Comparison of ENCODE assay signal across 17 cellular contexts in the genomic region with DNA sequence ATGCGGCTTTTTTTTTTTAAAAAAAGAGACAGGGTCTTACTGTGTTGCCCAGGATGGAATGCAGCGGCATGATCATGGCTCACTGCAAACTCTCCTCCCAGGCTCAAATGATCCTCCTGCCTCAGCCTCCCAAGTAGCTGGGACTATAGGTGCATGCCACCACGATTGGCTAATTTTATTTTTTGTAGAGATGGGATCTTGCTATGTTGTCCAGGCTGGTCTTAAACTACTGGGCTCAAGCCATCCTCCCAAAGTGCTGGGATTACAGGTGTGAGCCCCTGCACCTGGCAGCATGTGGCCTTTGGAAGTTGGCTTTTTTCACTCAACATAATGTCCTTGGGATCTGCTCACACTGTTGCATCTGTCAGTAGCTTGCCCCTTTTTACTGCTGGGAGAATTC.
DNase-seq lines count a peak whose midpoint lies in the region; ATAC-seq and TF ChIP-seq lines count a peak whose summit lies in the region.
"Had no signal": no experiment of that assay in that cellular context is flagged by ENCODE, and none has a peak within 500 bp of the region (broad histone marks: within the 10 kb centered on the region; RNA-seq: fewer than 3 reads in every experiment).

No MANE protein-coding gene starts in this region.

- H3K27ac Mint-ChIP-seq in CD14-positive monocyte (no peak overlapping the region), WTC11 (no peak overlapping the region), memory B cell (peak overlapping the region; percentile 48)
- H3K27ac Mint-ChIP-seq: B cell had no signal

- H3K4me1 ChIP-seq in Karpas-422 (ENCODE audit: low read length) (no peaks in the 10 kb centered on the region), esophagus squamous epithelium (peaks cover 10 to 16% (median 13%) of the 10 kb centered on the region in 3 donors)

- peaks cover 5% of the 10 kb centered on the region; the same call in 1 of the 2 replicates for H4K20me1 ChIP-seq in Karpas-422 (ENCODE audit: insufficient read depth, low read depth, low read length)

- no peak overlapping the region for H3K9ac ChIP-seq in Karpas-422 (ENCODE audit: low read length)
- H3K9ac ChIP-seq: BLaER1 treated with 17β-estradiol and CSF1 and Interleukin-3, amounts not matched to agents 10 nM and 100 nM had no signal

- 89 to 97% methylated on average over 3 of the region's 3 CpGs for WGBS in esophagus squamous epithelium, 2 donors

- intact Hi-C loops in CD14-positive monocyte (cut with micrococcal nuclease), result no loop called here
- intact Hi-C loops in esophagus squamous epithelium (cut with DNase I), result no loop called here

- CTCF ChIA-PET in WTC11 (lab: Charles Lee), result interaction anchor here (0.9 kb wide), 1 partner anchor 44 kb away, joined by 3 read pairs; no protein-coding TSS in a partner anchor

- ATAC-seq in WTC11 (no peak), memory B cell (ENCODE audit: low read depth) (no peak), HG03460 (IDR thresholded peaks at IDR 0.05; ENCODE audit: unreplicated experiment) (no peak)

- H2AFZ ChIP-seq in Karpas-422 (ENCODE audit: low read length), result no peak overlapping the region

- TF ChIP-seq CTCF in CD14-positive monocyte (IDR thresholded peaks at IDR 0.05) (no peak), WTC11 (IDR thresholded peaks at IDR 0.05) (no peak), esophagus squamous epithelium (IDR thresholded peaks at IDR 0.05) (no peak)

- H3K27me3 Mint-ChIP-seq in CD14-positive monocyte (ENCODE audit: low read depth in 3 of 3), result peaks cover 0 to 3% (median 0%) of the 10 kb centered on the region in 3 donors
- H3K27me3 Mint-ChIP-seq in WTC11 (ENCODE audit: low read depth), result no peaks in the 10 kb centered on the region
- H3K27me3 Mint-ChIP-seq in memory B cell, result no peaks in the 10 kb centered on the region
- H3K27me3 Mint-ChIP-seq: B cell; CD4-positive, CD25-positive, alpha-beta regulatory T cell had no signal

- no peaks in the 10 kb centered on the region for H3K79me2 ChIP-seq in Karpas-422 (ENCODE audit: low read length)

- H3K9me3 ChIP-seq in Karpas-422 (ENCODE audit: low read length) (no peaks in the 10 kb centered on the region), esophagus squamous epithelium (no peaks in the 10 kb centered on the region)

- H3K27ac ChIP-seq in Karpas-422 (ENCODE audit: low read length) (no peak overlapping the region), esophagus squamous epithelium (no peak overlapping the region)
- H3K27ac ChIP-seq: BLaER1 treated with 17β-estradiol and CSF1 and Interleukin-3, amounts not matched to agents 10 nM and 100 nM had no signal

- H3K4me3 Mint-ChIP-seq in CD14-positive monocyte (no peak overlapping the region), WTC11 (no peak overlapping the region), memory B cell (no peak overlapping the region)
- H3K4me3 Mint-ChIP-seq: B cell; CD4-positive, CD25-positive, alpha-beta regulatory T cell; CD8-positive, alpha-beta memory T cell; H9 had no signal

- no peaks in the 10 kb centered on the region for H3K9me2 ChIP-seq in Karpas-422 (replicated peaks; ENCODE audit: insufficient read depth, low read length)

- no peak overlapping the region for H3K4me2 ChIP-seq in Karpas-422 (ENCODE audit: low read depth, low read length, poor library complexity, severe bottlenecking)
- H3K4me2 ChIP-seq: BLaER1 treated with 17β-estradiol and CSF1 and Interleukin-3, amounts not matched to agents 10 nM and 100 nM had no signal

- DNase-seq in CD14-positive monocyte (ENCODE audit: low spot score) (peak; percentile 2), Karpas-422 (peak; percentile 2), WTC11 (ENCODE audit: low spot score) (no peak), memory B cell (ENCODE audit: low spot score in 2 of 2) (no peak), DMS53 (lab: John Stamatoyannopoulos, UW) (no peak), esophagus squamous epithelium (lab: John Stamatoyannopoulos, UW) (no peak)
- DNase-seq: CD4-positive, CD25-positive, alpha-beta regulatory T cell; CD8-positive, alpha-beta memory T cell; COR-L47; DMS 273 treated with DMSO at 0.1 percent for 48 hours; DMS79; GDM1; GOT3; H9 had no signal

- peaks cover 21% of the 10 kb centered on the region for H3K4me1 Mint-ChIP-seq in CD14-positive monocyte
- H3K4me1 Mint-ChIP-seq in WTC11, result peaks cover 30% of the 10 kb centered on the region
- peaks cover 25% of the 10 kb centered on the region for H3K4me1 Mint-ChIP-seq in memory B cell

- H3K4me3 ChIP-seq in Karpas-422 (ENCODE audit: low read length) (no peak overlapping the region), esophagus squamous epithelium (no peak overlapping the region)
- H3K4me3 ChIP-seq: BLaER1 treated with 17β-estradiol and CSF1 and Interleukin-3, amounts not matched to agents 10 nM and 100 nM had no signal

- TF ChIP-seq POLR2A in esophagus squamous epithelium (IDR thresholded peaks at IDR 0.05), result no peak

- no peaks in the 10 kb centered on the region for H3K36me3 ChIP-seq in Karpas-422 (ENCODE audit: insufficient read depth, low read length)
- H3K36me3 ChIP-seq in esophagus squamous epithelium, result no peaks in the 10 kb centered on the region

- H3K36me3 Mint-ChIP-seq in CD14-positive monocyte, result peaks cover 22 to 40% of the 10 kb centered on the region in 2 donors
- peaks cover 32% of the 10 kb centered on the region for H3K36me3 Mint-ChIP-seq in WTC11
- H3K36me3 Mint-ChIP-seq in memory B cell, result peaks cover 26% of the 10 kb centered on the region

- peaks cover 0 to 9% (median 2%) of the 10 kb centered on the region in 7 donors for H3K9me3 Mint-ChIP-seq in CD14-positive monocyte
- peaks cover 8% of the 10 kb centered on the region; the same call in 1 of the 2 replicates for H3K9me3 Mint-ChIP-seq in WTC11
- no peaks in the 10 kb centered on the region for H3K9me3 Mint-ChIP-seq in memory B cell
- H3K9me3 Mint-ChIP-seq: CD4-positive, CD25-positive, alpha-beta regulatory T cell had no signal

- POLR2A ChIA-PET in WTC11 (lab: Charles Lee), result no interaction called here

- H3K27me3 ChIP-seq in Karpas-422 (ENCODE audit: low read length), result no peaks in the 10 kb centered on the region
- H3K27me3 ChIP-seq in esophagus squamous epithelium, result no peaks in the 10 kb centered on the region
- H3K27me3 ChIP-seq: BLaER1 treated with 17β-estradiol and CSF1 and Interleukin-3, amounts not matched to agents 10 nM and 100 nM had no signal

TF ChIP-seq in WTC11, 78 proteins besides CTCF, POLR2A, EP300 and RAD21:
- TF ChIP-seq ZNF121 (CRISPR knock-in tag; IDR thresholded peaks at IDR 0.05) (peak; percentile 91), ATF3 (CRISPR knock-in tag; conservative IDR thresholded peaks at IDR 0.05) (no peak)

Comparison
In these comparisons a context has a peak if more than half of its experiments do, and no peak if none do; other contexts are left out.
1. DNase-seq: peak in CD14-positive monocyte (single experiment) and Karpas-422 (single experiment); none in WTC11 (single experiment), memory B cell (0 of 2), DMS53 (single experiment) and esophagus squamous epithelium (single experiment).